ENCODE assay signal across 8 cellular contexts in the genomic region with DNA sequence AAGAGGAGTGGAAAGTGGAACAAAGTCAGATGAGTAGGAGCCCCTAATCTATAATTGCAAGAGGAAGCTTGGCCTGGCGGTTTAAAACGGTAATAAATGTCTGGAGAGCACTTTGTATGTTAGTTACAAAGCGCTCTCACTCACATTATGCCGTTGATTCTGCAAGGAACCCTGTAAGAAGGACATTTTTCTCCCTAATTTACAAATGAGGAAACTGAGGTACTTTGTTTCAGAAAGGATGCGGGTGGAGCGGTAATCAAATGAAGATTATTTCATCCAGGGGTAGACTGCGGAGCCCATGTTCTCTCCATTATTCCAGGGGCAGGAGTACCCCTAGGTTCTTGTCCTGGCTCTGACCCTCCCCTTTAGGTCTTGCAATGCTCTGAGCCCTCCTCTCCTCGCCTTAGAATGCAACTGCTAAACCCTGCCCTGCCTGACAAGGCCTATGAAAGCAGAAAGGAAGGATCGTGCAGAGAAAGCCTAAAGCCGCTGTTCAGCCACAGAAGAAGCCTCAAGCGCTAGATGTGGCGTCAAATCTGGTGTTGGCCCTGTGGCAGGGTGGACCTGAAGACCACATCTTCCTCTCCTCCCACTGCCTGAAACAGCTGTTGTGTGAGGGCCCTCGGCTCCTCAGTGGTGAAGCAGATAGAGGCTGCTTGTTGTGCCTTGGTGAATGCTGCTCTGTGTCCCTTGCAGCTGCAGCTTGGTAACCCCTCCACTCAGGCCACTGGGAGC. TPM values are rescaled to one million over a fixed set of nuclear protein-coding genes. Genes with fewer than 3 reads are reported as not detected.
A peak's percentile ranks its signal among the peaks of the same experiment; 100 is the strongest.
DNase-seq lines count a peak whose midpoint lies in the region; ATAC-seq and TF ChIP-seq lines count a peak whose summit lies in the region.

No MANE protein-coding gene starts in this region.

- H3K4me1 Mint-ChIP-seq in activated CD4-positive, alpha-beta memory T cell treated with anti-CD3 and anti-CD28 coated beads, Interleukin-2, amount 10 ng/mL, durations not matched to agents 7 days and 5 days: peaks cover 26% of the 10 kb centered on the region

- H3K27me3 Mint-ChIP-seq in activated CD4-positive, alpha-beta memory T cell treated with anti-CD3 and anti-CD28 coated beads, Interleukin-2, amount 10 ng/mL, durations not matched to agents 7 days and 5 days: no peaks in the 10 kb centered on the region

- CTCF ChIA-PET in activated CD4-positive, alpha-beta memory T cell treated with anti-CD3 and anti-CD28 coated beads, Interleukin-2, amount 10 ng/mL, durations not matched to agents 7 days and 5 days (lab: Charles Lee): interaction anchor here (0.9 to 1.9 kb wide), 6 partner anchors 10 to 381 kb away, joined by 3 to 11 read pairs (median 3); no protein-coding TSS in a partner anchor

- peak overlapping the region; percentile 98 for H3K4me3 Mint-ChIP-seq in activated CD4-positive, alpha-beta memory T cell treated with anti-CD3 and anti-CD28 coated beads, Interleukin-2, amount 10 ng/mL, durations not matched to agents 7 days and 5 days

- H3K27ac Mint-ChIP-seq in activated CD4-positive, alpha-beta memory T cell treated with anti-CD3 and anti-CD28 coated beads, Interleukin-2, amount 10 ng/mL, durations not matched to agents 7 days and 5 days: peak overlapping the region; percentile 83

- no peak for TF ChIP-seq POLR2A in heart left ventricle (IDR thresholded peaks at IDR 0.05)
- TF ChIP-seq POLR2A in spleen (IDR thresholded peaks at IDR 0.05): no peak

- H3K9me3 ChIP-seq in heart left ventricle: no peaks in the 10 kb centered on the region
- H3K9me3 ChIP-seq in spleen: no peaks in the 10 kb centered on the region

- H3K36me3 Mint-ChIP-seq in activated CD4-positive, alpha-beta memory T cell treated with anti-CD3 and anti-CD28 coated beads, Interleukin-2, amount 10 ng/mL, durations not matched to agents 7 days and 5 days (ENCODE audit: low read depth): peaks cover 20% of the 10 kb centered on the region

- DNase-seq in heart left ventricle: no peak
- no peak for DNase-seq in Right ventricle myocardium inferior (ENCODE audit: missing footprints)
- no peak for DNase-seq in activated CD4-positive, alpha-beta memory T cell treated with anti-CD3 and anti-CD28 coated beads, Interleukin-2, amount 10 ng/mL, durations not matched to agents 7 days and 5 days
- DNase-seq in hypothalamus (lab: John Stamatoyannopoulos, UW): peak in 43 of 51 donors; percentile 6 to 89 (median 62)
- DNase-seq in spleen: no peak

- ATAC-seq in heart left ventricle (no peak), Right ventricle myocardium inferior (no peak), HG02623 (IDR thresholded peaks at IDR 0.05; ENCODE audit: unreplicated experiment) (no peak), HG02938 (IDR thresholded peaks at IDR 0.05; ENCODE audit: unreplicated experiment) (no peak), GM21619 (IDR thresholded peaks at IDR 0.05; ENCODE audit: unreplicated experiment) (no peak)

- H3K27me3 ChIP-seq in heart left ventricle (no peaks in the 10 kb centered on the region), spleen (replicated peaks in 1 of 7) (no peaks in the 10 kb centered on the region)

- intact Hi-C loops in heart left ventricle (cut with DNase I): no loop called here
- intact Hi-C loops in Right ventricle myocardium inferior (cut with DNase I): no loop called here
- intact Hi-C loops in spleen (cut with DNase I; ENCODE audit: low total_unique reads): no loop called here

- H3K4me1 ChIP-seq in heart left ventricle (peaks cover 0 to 48% (median 6%) of the 10 kb centered on the region in 12 donors), spleen (peaks cover 0 to 51% (median 32%) of the 10 kb centered on the region in 6 donors)

- H3K27ac ChIP-seq in heart left ventricle: peak overlapping the region in 10 of 12 donors; percentile 5 to 79 (median 51)
- H3K27ac ChIP-seq in spleen: peak overlapping the region; percentile 37 to 89 (median 80)

- H3K36me3 ChIP-seq in heart left ventricle (peaks cover 0 to 15% (median 2%) of the 10 kb centered on the region in 9 donors), spleen (peaks cover 0 to 16% (median 11%) of the 10 kb centered on the region in 6 donors)

- H3K4me3 ChIP-seq in heart left ventricle (peak overlapping the region in 11 of 12 donors; percentile 68 to 96 (median 86)), spleen (peak overlapping the region; percentile 65 to 98 (median 92))

- TF ChIP-seq CTCF in heart left ventricle (IDR thresholded peaks at IDR 0.05) (no peak), spleen (IDR thresholded peaks at IDR 0.05 in 8 of 11, conservative IDR thresholded peaks at IDR 0.05 in 3 of 11) (peak in 4 of 11 experiments; percentile 4 to 36 (median 17))

- H3K9me3 Mint-ChIP-seq in activated CD4-positive, alpha-beta memory T cell treated with anti-CD3 and anti-CD28 coated beads, Interleukin-2, amount 10 ng/mL, durations not matched to agents 7 days and 5 days: no peaks in the 10 kb centered on the region

- 65 to 76% (median 74%) methylated on average over 12 to 13 of the region's 13 CpGs for WGBS in heart left ventricle, 4 donors
- 35 to 51% (median 43%) methylated on average over 13 of the region's 13 CpGs for WGBS in spleen, 5 donors

- POLR2A ChIA-PET in activated CD4-positive, alpha-beta memory T cell treated with anti-CD3 and anti-CD28 coated beads, Interleukin-2, amount 10 ng/mL, durations not matched to agents 7 days and 5 days (lab: Charles Lee): interaction anchor here (0.5 to 1.7 kb wide), 5 partner anchors 13 to 379 kb away, joined by 3 to 9 read pairs (median 4); partner anchors contain the start of genes DTL, INTS7 and NENF

RNA-seq across cellular contexts. Expression of gene PACC1, which starts 0.6 kb away (rescaled TPM):
- total RNA-seq in heart left ventricle: 1 to 10 TPM; 2.1 to 7.9 (median 3.1) TPM
- 1 to 10 TPM; 1.8 to 6.2 TPM for polyA plus RNA-seq in heart left ventricle
- total RNA-seq in Right ventricle myocardium inferior: 3.4 TPM
- total RNA-seq in activated CD4-positive, alpha-beta memory T cell treated with anti-CD3 and anti-CD28 coated beads, Interleukin-2, amount 10 ng/mL, durations not matched to agents 7 days and 5 days: 10 to 100 TPM; 11.4 to 12.1 TPM
- total RNA-seq in spleen: 10 to 100 TPM in 4 of 7 donors, 1 to 10 TPM in 3; 8.1 to 12.8 (median 10.7) TPM
- 1 to 10 TPM; 6.5 to 8.2 (median 6.8) TPM for polyA plus RNA-seq in spleen

RNA-seq across cellular contexts. Expression of gene NENF, which starts 17.4 kb away (rescaled TPM):
- total RNA-seq in heart left ventricle (100 to 1,000 TPM in 7 of 9 donors, 10 to 100 TPM in 2; 84.2 to 174 (median 105) TPM), Right ventricle myocardium inferior (119 TPM), spleen (10 to 100 TPM; 23.2 to 43.9 (median 31.6) TPM)
- polyA plus RNA-seq in heart left ventricle (100 to 1,000 TPM in 1 of 2 donors, 10 to 100 TPM in 1; 69.8 to 170 TPM), spleen (10 to 100 TPM; 49.9 to 59.4 (median 56.5) TPM)
- 10 to 100 TPM; 25.6 to 28.5 TPM for total RNA-seq in activated CD4-positive, alpha-beta memory T cell treated with anti-CD3 and anti-CD28 coated beads, Interleukin-2, amount 10 ng/mL, durations not matched to agents 7 days and 5 days

Comparison
In these comparisons a context has a peak if more than half of its experiments do, and no peak if none do; other contexts are left out.
1. DNase-seq: peak in hypothalamus (43 of 51); none in heart left ventricle (0 of 5), Right ventricle myocardium inferior (single experiment), activated CD4-positive, alpha-beta memory T cell treated with anti-CD3 and anti-CD28 coated beads, Interleukin-2, amount 10 ng/mL, durations not matched to agents 7 days and 5 days (single experiment) and spleen (single experiment).